ENCODE assay signal across 29 cellular contexts in the genomic region with DNA sequence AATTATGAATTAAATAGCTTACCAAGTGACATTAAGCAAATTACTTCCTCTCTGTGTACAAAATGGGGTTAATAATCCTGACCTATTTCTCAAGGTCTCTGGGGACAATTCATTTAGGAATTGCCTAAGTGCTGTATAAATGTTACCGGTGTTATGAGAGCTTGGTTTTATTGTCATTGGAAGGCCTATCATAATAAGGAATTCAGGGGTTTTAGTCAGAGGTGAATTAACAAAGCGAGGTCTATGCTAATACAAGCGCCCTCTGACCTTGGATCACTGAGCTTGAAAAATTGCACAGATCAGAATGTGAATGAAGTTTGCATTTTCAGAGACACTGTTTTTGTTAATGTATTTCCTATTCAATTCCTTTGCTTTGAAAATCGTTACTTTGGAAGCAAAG.
DNase-seq lines count a peak whose midpoint lies in the region; ATAC-seq and TF ChIP-seq lines count a peak whose summit lies in the region.
"Had no signal": no experiment of that assay in that cellular context is flagged by ENCODE, and none has a peak within 500 bp of the region (broad histone marks: within the 10 kb centered on the region; RNA-seq: fewer than 3 reads in every experiment).

No MANE protein-coding gene starts in this region.

- no peak overlapping the region for H3K27ac Mint-ChIP-seq in CD14-positive monocyte
- H3K27ac Mint-ChIP-seq: B cell; CD8-positive, alpha-beta memory T cell; HFFc6; T-helper 1 cell treated with Interleukin-12 subunit alpha and Interleukin-12 subunit beta and Interleukin-4 antibody, amounts not matched to agents 30 μg/mL and 1 μg/mL, for 36 hours had no signal

- H3K9ac ChIP-seq in KMS-11: no peak overlapping the region
- H3K9ac ChIP-seq: GM23248 had no signal

- peak; percentile 38 for ATAC-seq in sciatic nerve
- ATAC-seq: K562 had no signal

- peak overlapping the region; percentile 90 for H3K4me2 ChIP-seq in KMS-11

- intact Hi-C loops in sciatic nerve (cut with DNase I): no loop called here
- intact Hi-C loops in CD14-positive monocyte (cut with micrococcal nuclease): no loop called here

- H2AFZ ChIP-seq in KMS-11 (ENCODE audit: low read depth): no peak overlapping the region
- H2AFZ ChIP-seq: GM23248 had no signal

- no peaks in the 10 kb centered on the region for H3K36me3 Mint-ChIP-seq in CD14-positive monocyte

- H3K4me3 Mint-ChIP-seq in CD14-positive monocyte: no peak overlapping the region
- H3K4me3 Mint-ChIP-seq: B cell; CD8-positive, alpha-beta memory T cell; HFFc6; T-helper 1 cell treated with Interleukin-12 subunit alpha and Interleukin-12 subunit beta and Interleukin-4 antibody, amounts not matched to agents 30 μg/mL and 1 μg/mL, for 36 hours had no signal

- H3K9me3 Mint-ChIP-seq in CD14-positive monocyte: peaks cover 0 to 3% (median 0%) of the 10 kb centered on the region in 7 donors
- H3K9me3 Mint-ChIP-seq: CD8-positive, alpha-beta memory T cell; HFFc6; T-helper 1 cell treated with Interleukin-12 subunit alpha and Interleukin-12 subunit beta and Interleukin-4 antibody, amounts not matched to agents 30 μg/mL and 1 μg/mL, for 36 hours had no signal

- H3K4me1 Mint-ChIP-seq in CD14-positive monocyte: peaks cover 2% of the 10 kb centered on the region

- H4K20me1 ChIP-seq in KMS-11 (ENCODE audit: insufficient read depth): no peaks in the 10 kb centered on the region

- no peaks in the 10 kb centered on the region for H3K36me3 ChIP-seq in KMS-11 (ENCODE audit: insufficient read depth)
- H3K36me3 ChIP-seq: Peyer's patch had no signal

- no peaks in the 10 kb centered on the region for H3K27me3 ChIP-seq in KMS-11 (ENCODE audit: insufficient read depth, low read depth)
- H3K27me3 ChIP-seq: Peyer's patch had no signal

- H3K27ac ChIP-seq in KMS-11 (peak overlapping the region; percentile 86), caudate nucleus (ENCODE audit: low read depth, low read length) (no peak overlapping the region)
- H3K27ac ChIP-seq: C4-2B, GM23248, Peyer's patch had no signal

- no peak overlapping the region for H3K4me3 ChIP-seq in KMS-11 (IDR thresholded peaks at IDR 0.05; ENCODE audit: insufficient read depth, low read depth, low read length)
- H3K4me3 ChIP-seq: GM23248, K562, Peyer's patch, SK-N-MC had no signal

- peaks cover 71% of the 10 kb centered on the region for H3K4me1 ChIP-seq in KMS-11 (ENCODE audit: low read depth, poor library complexity, severe bottlenecking)
- H3K4me1 ChIP-seq: Peyer's patch had no signal

- no peaks in the 10 kb centered on the region for H3K27me3 Mint-ChIP-seq in CD14-positive monocyte (ENCODE audit: low read depth in 3 of 3)
- H3K27me3 Mint-ChIP-seq: B cell had no signal

- H3K79me2 ChIP-seq in KMS-11 (ENCODE audit: insufficient read depth, low read depth): peaks cover 31% of the 10 kb centered on the region

- DNase-seq in NCI-H82 (lab: John Stamatoyannopoulos, UW) (peak; percentile 24), NCI-H82 treated with DMSO at 0.1 percent for 48 hours (lab: John Stamatoyannopoulos, UW; ENCODE audit: unreplicated experiment) (no peak), NCI-H2171 (lab: John Stamatoyannopoulos, UW) (peak; percentile 24), sciatic nerve (ENCODE audit: low spot score) (no peak), caudate nucleus (lab: John Stamatoyannopoulos, UW) (no peak), CD14-positive monocyte (ENCODE audit: low spot score) (no peak)
- DNase-seq: Calu3; CD8-positive, alpha-beta memory T cell; DMS153; GM23248; H7; HFFc6; MV-4-11; NCI-H1694 treated with DMSO at 0.1 percent for 48 hours; NCI-H2081; NCI-H226; NCI-H510A; NCI-H774; OCI-M1; Peyer's patch; SIG-M5; SW 1271; T-helper 9 cell had no signal

- TF ChIP-seq CTCF in KMS-11 (conservative IDR thresholded peaks at IDR 0.05; ENCODE audit: low read depth, low read length) (no peak), CD14-positive monocyte (IDR thresholded peaks at IDR 0.05) (no peak)

Comparison
In these comparisons a context has a peak if more than half of its experiments do, and no peak if none do; other contexts are left out.
1. DNase-seq: peak in NCI-H82 (single experiment) and NCI-H2171 (single experiment); none in NCI-H82 treated with DMSO at 0.1 percent for 48 hours (single experiment), sciatic nerve (single experiment), caudate nucleus (0 of 61) and CD14-positive monocyte (single experiment).